ENCODE assay signal across 8 cellular contexts in the genomic region with DNA sequence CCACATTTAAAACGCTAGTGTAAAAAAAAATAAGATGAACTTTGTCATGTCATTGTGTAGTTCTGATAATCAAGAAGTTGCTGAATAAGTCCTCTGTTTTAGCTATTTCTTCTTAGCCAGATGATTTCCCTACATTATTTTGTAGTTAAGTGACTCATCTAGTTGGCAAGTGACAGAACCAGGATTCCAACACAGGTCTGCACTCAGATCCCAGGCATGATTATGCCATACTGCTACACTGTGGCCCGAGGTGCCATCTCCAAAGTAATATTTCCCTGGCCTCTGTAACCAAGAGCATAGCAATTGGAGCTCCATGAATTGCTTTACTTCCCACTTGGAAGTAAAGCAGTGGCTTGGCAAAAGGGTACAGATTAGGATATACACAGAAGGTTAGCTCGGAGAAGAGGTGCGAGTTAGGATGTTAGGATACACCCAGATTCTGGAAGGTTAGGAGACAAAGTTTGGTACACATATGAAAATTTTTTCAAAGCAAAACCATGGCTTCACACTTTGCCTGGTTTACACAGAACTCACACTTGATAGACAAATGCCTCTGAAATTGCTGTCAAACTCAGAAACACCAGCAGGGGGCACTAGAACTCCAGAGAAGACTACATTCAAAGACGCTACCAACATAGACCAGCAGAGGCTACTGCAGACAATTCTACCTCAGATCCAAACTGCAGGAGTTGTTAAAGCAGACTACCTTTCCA.
DNase-seq lines count a peak whose midpoint lies in the region; ATAC-seq lines count a peak whose summit lies in the region.

No MANE protein-coding gene starts in this region.

- peaks cover 22% of the 10 kb centered on the region for H3K4me1 Mint-ChIP-seq in memory B cell

- no peaks in the 10 kb centered on the region for H3K9me3 Mint-ChIP-seq in memory B cell

- no peak overlapping the region for H3K27ac Mint-ChIP-seq in memory B cell

- H3K4me3 Mint-ChIP-seq in memory B cell, result no peak overlapping the region

- DNase-seq in C1 segment of cervical spinal cord (lab: John Stamatoyannopoulos, UW), result peak in 11 of 14 donors; percentile 1 to 66 (median 28)
- peak; percentile 51 for DNase-seq in NCI-H526 treated with DMSO at 0.1 percent for 48 hours (lab: John Stamatoyannopoulos, UW)
- DNase-seq in activated CD4-positive, alpha-beta T cell treated with anti-CD3 and anti-CD28 coated beads, Interleukin-2, amount 50 U/mL, for 24 hours (ENCODE audit: low read depth in 1 of 2, low spot score in 1 of 2), result peak; percentile 26 to 61
- peak; percentile 74 for DNase-seq in ecto neural progenitor cell (ENCODE audit: low spot score)
- peak; percentile 67 to 70 for DNase-seq in memory B cell (ENCODE audit: low spot score in 2 of 2)
- peak; percentile 29 to 31 for DNase-seq in stimulated activated CD8-positive, alpha-beta memory T cell treated with anti-CD3 and anti-CD28 coated beads, Interleukin-7, amount 100 ng/mL, for 48 hours (ENCODE audit: extremely low read depth in 1 of 2, low read depth in 1 of 2)

- H3K36me3 Mint-ChIP-seq in memory B cell, result no peaks in the 10 kb centered on the region

- no peaks in the 10 kb centered on the region for H3K27me3 Mint-ChIP-seq in memory B cell

- peak; percentile 49 for ATAC-seq in GM19324 (IDR thresholded peaks at IDR 0.05; ENCODE audit: low FRiP score, unreplicated experiment)
- ATAC-seq in HG03460 (IDR thresholded peaks at IDR 0.05; ENCODE audit: unreplicated experiment), result peak; percentile 55
- peak; percentile 75 for ATAC-seq in memory B cell (ENCODE audit: low read depth)

Comparison
In these comparisons a context has a peak if more than half of its experiments do, and no peak if none do; other contexts are left out.
1. Peak in every context shown above with its lines: DNase-seq and ATAC-seq.